1 cellular context compared by ENCODE assay signal in genomic region chr5:96741911-96742310, GRCh38.
TF ChIP-seq lines count a peak whose summit lies in the region.

No MANE protein-coding gene starts in this region.

TF ChIP-seq in K562, 482 proteins besides CTCF, POLR2A, EP300 and RAD21 (continued from another document and continues in another):
- TF ChIP-seq ZNF449 (CRISPR knock-in tag; IDR thresholded peaks at IDR 0.05), result no peak
- TF ChIP-seq BMI1 (IDR thresholded peaks at IDR 0.05; ENCODE audit: low read length), result no peak
- TF ChIP-seq ARNT (IDR thresholded peaks at IDR 0.05), result peak in 1 of 2 experiments; percentile 66; a peak in 1 of 4 replicates
- TF ChIP-seq NR2C2 (CRISPR knock-in tag; IDR thresholded peaks at IDR 0.05), result no peak
- TF ChIP-seq NR2C2 (tag; IDR thresholded peaks at IDR 0.05), result no peak
- TF ChIP-seq ZNF253 (CRISPR knock-in tag; conservative IDR thresholded peaks at IDR 0.05), result no peak
- peak; percentile 36 to 60; a peak in 2 of 4 replicates for TF ChIP-seq TRIM24 (IDR thresholded peaks at IDR 0.05)
- TF ChIP-seq CHD1 (IDR thresholded peaks at IDR 0.05; ENCODE audit: low read length), result no peak
- no peak for TF ChIP-seq ZNF174 (CRISPR knock-in tag; IDR thresholded peaks at IDR 0.05)
- no peak for TF ChIP-seq PCBP1 (IDR thresholded peaks at IDR 0.05; ENCODE audit: low read depth, low read length, poor library complexity, severe bottlenecking)
- no peak for TF ChIP-seq PREB (CRISPR knock-in tag; IDR thresholded peaks at IDR 0.05)
- no peak for TF ChIP-seq RFX7 (CRISPR knock-in tag; IDR thresholded peaks at IDR 0.05)
- no peak for TF ChIP-seq EWSR1 (IDR thresholded peaks at IDR 0.05; ENCODE audit: borderline replicate concordance, low read depth, partially characterized antibody)
- TF ChIP-seq EHMT2 (IDR thresholded peaks at IDR 0.05), result no peak
- no peak for TF ChIP-seq CTCFL (IDR thresholded peaks at IDR 0.05; ENCODE audit: borderline replicate concordance, insufficient read depth, low read depth, low read length, poor library complexity, severe bottlenecking)
- TF ChIP-seq SLC30A9 (CRISPR knock-in tag; IDR thresholded peaks at IDR 0.05), result no peak
- peak; percentile 45 to 89 (median 45) for TF ChIP-seq YY1 (IDR thresholded peaks at IDR 0.05; ENCODE audit: borderline replicate concordance in 1 of 3, control insufficient read depth in 1 of 3, extremely low read depth in 1 of 3, insufficient read depth in 3 of 3, insufficient read length in 1 of 3, insufficient replicate concordance in 2 of 3, low read depth in 1 of 3, low read length in 2 of 3)
- TF ChIP-seq ZBTB43 (CRISPR knock-in tag; IDR thresholded peaks at IDR 0.05), result no peak
- no peak for TF ChIP-seq POLR2AphosphoS2 (IDR thresholded peaks at IDR 0.05; ENCODE audit: low read length)
- TF ChIP-seq TRIM28 (IDR thresholded peaks at IDR 0.05), result no peak
- TF ChIP-seq SMARCE1 (IDR thresholded peaks at IDR 0.05), result no peak
- no peak for TF ChIP-seq POLR3G (IDR thresholded peaks at IDR 0.05; ENCODE audit: extremely low read depth, insufficient read length, insufficient replicate concordance)
- TF ChIP-seq RBM14 (IDR thresholded peaks at IDR 0.05; ENCODE audit: borderline replicate concordance, insufficient read depth, low read depth, low read length), result no peak
- TF ChIP-seq POLR2B (IDR thresholded peaks at IDR 0.05; ENCODE audit: low read depth, partially characterized antibody), result peak; percentile 18
- TF ChIP-seq FIP1L1 (IDR thresholded peaks at IDR 0.05; ENCODE audit: low read depth, low read length, poor library complexity, severe bottlenecking), result no peak
- TF ChIP-seq HNRNPLL (IDR thresholded peaks at IDR 0.05; ENCODE audit: low read depth, low read length, poor library complexity, severe bottlenecking), result no peak
- TF ChIP-seq POLR2H (tag; IDR thresholded peaks at IDR 0.05; ENCODE audit: low read depth), result peak; percentile 53; the same call in 1 of the 2 replicates
- no peak for TF ChIP-seq SMARCC2 (IDR thresholded peaks at IDR 0.05; ENCODE audit: low read depth)
- peak; percentile 81 for TF ChIP-seq NCOR1 (IDR thresholded peaks at IDR 0.05)
- no peak for TF ChIP-seq PYGO2 (tag; IDR thresholded peaks at IDR 0.05)
- TF ChIP-seq FOXA3 (CRISPR knock-in tag; conservative IDR thresholded peaks at IDR 0.05 in 1 of 2, IDR thresholded peaks at IDR 0.05 in 1 of 2), result no peak
- no peak for TF ChIP-seq SP2 (IDR thresholded peaks at IDR 0.05; ENCODE audit: extremely low read depth, low read depth, low read length, poor library complexity, severe bottlenecking)
- peak; percentile 59; the same call in 1 of the 2 replicates for TF ChIP-seq KLF1 (tag; IDR thresholded peaks at IDR 0.05)
- no peak for TF ChIP-seq ZNF785 (CRISPR knock-in tag; IDR thresholded peaks at IDR 0.05)
- TF ChIP-seq TAL1 (IDR thresholded peaks at IDR 0.05), result peak; percentile 72; the same call in 1 of the 2 replicates
- peak; percentile 93 for TF ChIP-seq CBFA2T3 (IDR thresholded peaks at IDR 0.05)
- TF ChIP-seq HLTF (IDR thresholded peaks at IDR 0.05), result no peak
- no peak for TF ChIP-seq MAFK (IDR thresholded peaks at IDR 0.05; ENCODE audit: low read length)
- peak; percentile 79 for TF ChIP-seq MEF2A (IDR thresholded peaks at IDR 0.05; ENCODE audit: control insufficient read depth, low read depth, low read length)
- no peak for TF ChIP-seq TOE1 (IDR thresholded peaks at IDR 0.05; ENCODE audit: borderline replicate concordance)
- no peak for TF ChIP-seq TOE1 (CRISPR knock-in tag; IDR thresholded peaks at IDR 0.05; ENCODE audit: borderline replicate concordance, low read depth)
- TF ChIP-seq IRF1 (CRISPR knock-in tag; IDR thresholded peaks at IDR 0.05; ENCODE audit: borderline replicate concordance), result no peak
- no peak for TF ChIP-seq ZNF239 (CRISPR knock-in tag; IDR thresholded peaks at IDR 0.05)
- TF ChIP-seq CBX5 (IDR thresholded peaks at IDR 0.05; ENCODE audit: borderline replicate concordance, low read depth), result peak; percentile 75; the same call in 1 of the 2 replicates
- no peak for TF ChIP-seq ZNF121 (CRISPR knock-in tag; conservative IDR thresholded peaks at IDR 0.05)
- no peak for TF ChIP-seq ATF6 (CRISPR knock-in tag; IDR thresholded peaks at IDR 0.05)
- no peak for TF ChIP-seq ZNF263 (CRISPR knock-in tag; IDR thresholded peaks at IDR 0.05; ENCODE audit: borderline replicate concordance)
- TF ChIP-seq NFIX (CRISPR knock-in tag; IDR thresholded peaks at IDR 0.05; ENCODE audit: low read depth), result no peak
- no peak for TF ChIP-seq FOXJ3 (CRISPR knock-in tag; IDR thresholded peaks at IDR 0.05)
- TF ChIP-seq TBL1XR1 (IDR thresholded peaks at IDR 0.05; ENCODE audit: low read length in 2 of 2), result peak in 1 of 2 experiments; percentile 72; a peak in 3 of 4 replicates
- TF ChIP-seq HCFC1 (IDR thresholded peaks at IDR 0.05; ENCODE audit: low read depth, low read length), result no peak
- no peak for TF ChIP-seq DACH1 (IDR thresholded peaks at IDR 0.05; ENCODE audit: partially characterized antibody)
- no peak for TF ChIP-seq E2F5 (CRISPR knock-in tag; IDR thresholded peaks at IDR 0.05)
- no peak for TF ChIP-seq ZFP36 (IDR thresholded peaks at IDR 0.05; ENCODE audit: low read depth, low read length, partially characterized antibody)
- TF ChIP-seq HEY1 (CRISPR knock-in tag; IDR thresholded peaks at IDR 0.05; ENCODE audit: borderline replicate concordance), result no peak
- TF ChIP-seq CBFA2T2 (conservative IDR thresholded peaks at IDR 0.05), result peak; percentile 86
- TF ChIP-seq SIN3A (IDR thresholded peaks at IDR 0.05; ENCODE audit: borderline replicate concordance in 2 of 2, control insufficient read depth in 1 of 2, low read depth in 2 of 2, low read length in 2 of 2), result no peak
- no peak for TF ChIP-seq ZNF79 (CRISPR knock-in tag; IDR thresholded peaks at IDR 0.05; ENCODE audit: low read depth)
- no peak for TF ChIP-seq MBD1 (CRISPR knock-in tag; IDR thresholded peaks at IDR 0.05)
- TF ChIP-seq XRCC3 (IDR thresholded peaks at IDR 0.05), result no peak
- no peak for TF ChIP-seq TAF9B (IDR thresholded peaks at IDR 0.05; ENCODE audit: partially characterized antibody)
- TF ChIP-seq HSF4 (CRISPR knock-in tag; IDR thresholded peaks at IDR 0.05; ENCODE audit: borderline replicate concordance), result no peak
- TF ChIP-seq ERF (CRISPR knock-in tag; IDR thresholded peaks at IDR 0.05), result no peak
- TF ChIP-seq EP400 (IDR thresholded peaks at IDR 0.05), result peak; percentile 52
- peak; percentile 46; the same call in 1 of the 2 replicates for TF ChIP-seq MXI1 (IDR thresholded peaks at IDR 0.05; ENCODE audit: low read depth, low read length)
- TF ChIP-seq NRF1 (conservative IDR thresholded peaks at IDR 0.05 in 1 of 2, IDR thresholded peaks at IDR 0.05 in 1 of 2), result peak; percentile 54; a peak in 3 of 4 replicates
- TF ChIP-seq SIN3B (IDR thresholded peaks at IDR 0.05; ENCODE audit: low read depth), result no peak
- no peak for TF ChIP-seq ZNF143 (CRISPR knock-in tag; IDR thresholded peaks at IDR 0.05)
- TF ChIP-seq ARID3A (IDR thresholded peaks at IDR 0.05; ENCODE audit: borderline replicate concordance, low read depth, low read length), result peak; percentile 74; the same call in 1 of the 2 replicates
- TF ChIP-seq ZNF23 (CRISPR knock-in tag; IDR thresholded peaks at IDR 0.05), result no peak
